Comparison of ENCODE assay signal across 12 cellular contexts in the genomic region with DNA sequence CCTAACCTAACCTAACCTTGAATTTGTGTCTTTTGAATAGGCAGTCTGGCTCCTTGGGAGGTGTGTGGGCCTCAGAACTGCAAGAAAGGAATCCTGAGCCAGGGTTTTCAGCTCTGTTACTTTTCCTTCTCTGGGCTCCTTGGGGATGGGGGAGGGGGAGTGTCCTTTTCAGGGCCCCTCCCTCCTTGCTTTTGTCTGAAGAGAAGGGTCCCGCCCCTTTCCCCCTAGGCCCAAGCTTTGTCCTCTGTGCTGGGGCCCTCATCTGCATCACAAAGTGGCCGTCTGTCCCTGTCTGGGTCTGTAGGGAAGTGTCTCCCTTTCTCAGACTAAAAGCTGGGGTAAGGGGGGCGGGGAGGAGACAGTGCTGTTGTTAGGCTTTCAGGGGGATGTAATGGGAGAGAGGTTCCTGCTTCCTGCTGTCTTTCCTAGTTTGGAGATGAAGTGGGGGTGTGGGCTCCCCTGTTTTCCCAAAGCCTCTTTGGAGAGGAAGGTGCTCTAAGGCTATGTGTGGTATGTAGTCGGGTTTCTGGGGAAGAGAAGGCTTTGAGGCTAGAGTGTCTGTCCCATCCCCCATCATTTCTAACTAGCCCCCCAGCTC. TPM values are rescaled to one million over a fixed set of nuclear protein-coding genes. Genes with fewer than 3 reads are reported as not detected.
DNase-seq lines count a peak whose midpoint lies in the region; ATAC-seq lines count a peak whose summit lies in the region.
"Had no signal": no experiment of that assay in that cellular context is flagged by ENCODE, and none has a peak within 500 bp of the region (broad histone marks: within the 10 kb centered on the region; RNA-seq: fewer than 3 reads in every experiment).

No MANE protein-coding gene starts in this region.

- H3K27me3 ChIP-seq in SJCRH30 (no peaks in the 10 kb centered on the region), iPS-15b (ENCODE audit: control insufficient read depth, insufficient read depth, low read length) (peaks cover 6% of the 10 kb centered on the region)
- H3K27me3 ChIP-seq: body of pancreas had no signal

- H3K36me3 Mint-ChIP-seq in activated T-cell treated with anti-CD3 and anti-CD28 coated beads, Interleukin-2, amount 50 U/mL, for 24 hours (ENCODE audit: low read depth) = peaks cover 33% of the 10 kb centered on the region

- H3K9me3 Mint-ChIP-seq in activated T-cell treated with anti-CD3 and anti-CD28 coated beads, Interleukin-2, amount 50 U/mL, for 24 hours = no peaks in the 10 kb centered on the region

- ATAC-seq in GM21825 (IDR thresholded peaks at IDR 0.05; ENCODE audit: unreplicated experiment) = no peak
- ATAC-seq: body of pancreas had no signal

- H3K27ac Mint-ChIP-seq in activated T-cell treated with anti-CD3 and anti-CD28 coated beads, Interleukin-2, amount 50 U/mL, for 24 hours = peak overlapping the region; percentile 56

- H3K36me3 ChIP-seq in SJCRH30 (peaks cover 6% of the 10 kb centered on the region; the same call in 1 of the 2 replicates), iPS-15b (ENCODE audit: control insufficient read depth, insufficient read depth, low read length) (peaks cover 8% of the 10 kb centered on the region)

- no peak overlapping the region for H3K9ac ChIP-seq in iPS-15b (ENCODE audit: low read depth, low read length)

- no peak overlapping the region for H3K4me3 Mint-ChIP-seq in activated T-cell treated with anti-CD3 and anti-CD28 coated beads, Interleukin-2, amount 50 U/mL, for 24 hours

- H3K27ac ChIP-seq in SJCRH30 (no peak overlapping the region), substantia nigra (ENCODE audit: low read depth, low read length, poor library complexity, severe bottlenecking) (peak overlapping the region; percentile 37)
- H3K27ac ChIP-seq: PC-9 had no signal

- H3K4me1 Mint-ChIP-seq in activated T-cell treated with anti-CD3 and anti-CD28 coated beads, Interleukin-2, amount 50 U/mL, for 24 hours (ENCODE audit: low read depth) = peaks cover 49% of the 10 kb centered on the region

- peaks cover 11% of the 10 kb centered on the region; the same call in 1 of the 2 replicates for H3K4me1 ChIP-seq in SJCRH30
- peaks cover 34% of the 10 kb centered on the region for H3K4me1 ChIP-seq in iPS-15b (ENCODE audit: control insufficient read depth, insufficient read depth, low read length)

- no peaks in the 10 kb centered on the region for H3K27me3 Mint-ChIP-seq in activated T-cell treated with anti-CD3 and anti-CD28 coated beads, Interleukin-2, amount 50 U/mL, for 24 hours

- H3K9me3 ChIP-seq in SJCRH30 (replicated peaks) = no peaks in the 10 kb centered on the region
- H3K9me3 ChIP-seq in iPS-15b (ENCODE audit: control insufficient read depth, insufficient read depth, low read length) = no peaks in the 10 kb centered on the region
- H3K9me3 ChIP-seq: body of pancreas had no signal

- no peak for DNase-seq in activated T-cell treated with anti-CD3 and anti-CD28 coated beads, Interleukin-2, amount 50 U/mL, for 24 hours
- DNase-seq in activated T-cell treated with anti-CD3 and anti-CD28 coated beads, Interleukin-2, amount 50 U/mL, for 48 hours = no peak
- DNase-seq in SJCRH30 (peak; percentile 21 to 40), substantia nigra (lab: John Stamatoyannopoulos, UW) (peak in 11 of 49 donors; percentile 6 to 40 (median 21)), mesenteric fat pad (ENCODE audit: low spot score) (no peak)
- no peak for DNase-seq in central memory CD4-positive, alpha-beta T cell
- DNase-seq: activated CD4-positive, alpha-beta T cell treated with anti-CD3 and anti-CD28 coated beads, Interleukin-2, amount 50 U/mL, for 4 hours; PC-9; stimulated activated CD8-positive, alpha-beta memory T cell treated with anti-CD3 and anti-CD28 coated beads, Interleukin-4, amount 100 ng/mL, for 48 hours had no signal

- H3K4me3 ChIP-seq in SJCRH30 (no peak overlapping the region), iPS-15b (ENCODE audit: low read depth, low read length) (peak overlapping the region; percentile 47)
- H3K4me3 ChIP-seq: body of pancreas, PC-9 had no signal

RNA-seq across cellular contexts. Expression of a gene that starts 3.1 kb away (rescaled TPM):
- 33.3 and 35.1 TPM in 2 replicates for total RNA-seq in SJCRH30 (2014; rRNA removed; shearing (Covaris generic))
- 24.3 TPM for total RNA-seq in mesenteric fat pad

RNA-seq across cellular contexts. Expression of a gene that starts 44.8 kb away (rescaled TPM):
- total RNA-seq in SJCRH30 (2014; rRNA removed; shearing (Covaris generic)) = 30.4 and 36.4 TPM in 2 replicates
- total RNA-seq in mesenteric fat pad = 45.7 TPM

Comparison
In these comparisons a context has a peak if more than half of its experiments do, and no peak if none do; other contexts are left out.
1. DNase-seq: peak in SJCRH30 (2 of 2); none in activated T-cell treated with anti-CD3 and anti-CD28 coated beads, Interleukin-2, amount 50 U/mL, for 24 hours (single experiment), activated T-cell treated with anti-CD3 and anti-CD28 coated beads, Interleukin-2, amount 50 U/mL, for 48 hours (0 of 2), mesenteric fat pad (single experiment) and central memory CD4-positive, alpha-beta T cell (single experiment).